12 cellular contexts compared by ENCODE assay signal in genomic region chr3:188051801-188052228, GRCh38.
A peak's percentile ranks its signal among the peaks of the same experiment; 100 is the strongest.
DNase-seq lines count a peak whose midpoint lies in the region; ATAC-seq and TF ChIP-seq lines count a peak whose summit lies in the region.
"Had no signal": no experiment of that assay in that cellular context is flagged by ENCODE, and none has a peak within 500 bp of the region (broad histone marks: within the 10 kb centered on the region; RNA-seq: fewer than 3 reads in every experiment).

No MANE protein-coding gene starts in this region.

- no TSS peak for BruUV-seq in MCF 10A (replicated peaks; lab: Mats Ljungman, UMichigan)

- peak; percentile 74 to 89 for DNase-seq in breast epithelium (ENCODE audit: low spot score in 2 of 2)
- no peak for DNase-seq in MCF 10A (ENCODE audit: unreplicated experiment)
- DNase-seq in hepatocyte (ENCODE audit: low spot score) = no peak
- no peak for DNase-seq in omental fat pad (ENCODE audit: low spot score)
- peak; percentile 82 to 89 for DNase-seq in uterus
- DNase-seq in activated CD8-positive, alpha-beta memory T cell treated with anti-CD3 and anti-CD28 coated beads for 24 hours = no peak
- no peak for DNase-seq in activated naive CD8-positive, alpha-beta T cell treated with anti-CD3 and anti-CD28 coated beads for 36 hours
- DNase-seq: 8988T; activated CD8-positive, alpha-beta T cell treated with anti-CD3 and anti-CD28 coated beads for 36 hours; NCI-H2227 treated with DMSO at 0.1 percent for 48 hours; stimulated activated naive CD8-positive, alpha-beta T cell treated with anti-CD3 and anti-CD28 coated beads, Interleukin-15, Interleukin-2, amounts not matched to agents 100 U/mL and 50 U/mL, for 24 hours had no signal

- intact Hi-C loops in breast epithelium (cut with DNase I; ENCODE audit: low total_unique reads) (loop anchor here (5.0 kb wide), 1 partner anchor 310 kb away; no protein-coding TSS in a partner anchor), MCF 10A (cut with micrococcal nuclease) (no loop called here), uterus (cut with DNase I; ENCODE audit: low total_unique reads) (loop anchor here (10.0 kb wide), 2 partner anchors 307 to 903 kb away; partner anchors contain the start of gene BCL6)

- POLR2A ChIA-PET in MCF 10A (lab: Yijun Ruan, JAX) = interaction anchor here (1.0 to 2.8 kb wide), 2 partner anchors 8 to 312 kb away, joined by 3 to 7 read pairs; no protein-coding TSS in a partner anchor

- no peaks in the 10 kb centered on the region for H4K20me1 ChIP-seq in hepatocyte (ENCODE audit: insufficient read depth, poor library complexity, severe bottlenecking)

- H3K27me3 Mint-ChIP-seq in MCF 10A (ENCODE audit: insufficient read depth, unreplicated experiment) = no peaks in the 10 kb centered on the region
- H3K27me3 Mint-ChIP-seq in activated naive CD8-positive, alpha-beta T cell treated with anti-CD3 and anti-CD28 coated beads for 36 hours = no peaks in the 10 kb centered on the region
- H3K27me3 Mint-ChIP-seq: activated CD8-positive, alpha-beta T cell treated with anti-CD3 and anti-CD28 coated beads for 36 hours had no signal

- peaks cover 7% of the 10 kb centered on the region for H3K4me1 Mint-ChIP-seq in MCF 10A (ENCODE audit: insufficient read depth, unreplicated experiment)
- peaks cover 13% of the 10 kb centered on the region for H3K4me1 Mint-ChIP-seq in activated naive CD8-positive, alpha-beta T cell treated with anti-CD3 and anti-CD28 coated beads for 36 hours

- H3K27ac Mint-ChIP-seq in MCF 10A (ENCODE audit: low read depth, unreplicated experiment) = no peak overlapping the region
- H3K27ac Mint-ChIP-seq in activated naive CD8-positive, alpha-beta T cell treated with anti-CD3 and anti-CD28 coated beads for 36 hours = no peak overlapping the region
- H3K27ac Mint-ChIP-seq: activated CD8-positive, alpha-beta T cell treated with anti-CD3 and anti-CD28 coated beads for 36 hours had no signal

- peak overlapping the region; percentile 26 for H3K4me2 ChIP-seq in hepatocyte

- peak; percentile 35 for ATAC-seq in omental fat pad (ENCODE audit: low FRiP score)
- ATAC-seq in GM18505 (IDR thresholded peaks at IDR 0.05; ENCODE audit: unreplicated experiment) = no peak
- ATAC-seq: activated CD8-positive, alpha-beta T cell treated with anti-CD3 and anti-CD28 coated beads for 36 hours; stimulated activated naive CD8-positive, alpha-beta T cell treated with anti-CD3 and anti-CD28 coated beads, Interleukin-15, Interleukin-2, amounts not matched to agents 100 U/mL and 50 U/mL, for 24 hours had no signal

- H3K4me1 ChIP-seq in breast epithelium (peaks cover 11 to 16% of the 10 kb centered on the region in 2 donors), hepatocyte (ENCODE audit: insufficient read depth) (peaks cover 17% of the 10 kb centered on the region), uterus (peaks cover 7 to 8% of the 10 kb centered on the region in 2 donors)

- H3K27me3 ChIP-seq in breast epithelium (no peaks in the 10 kb centered on the region), hepatocyte (no peaks in the 10 kb centered on the region), uterus (no peaks in the 10 kb centered on the region)

- H3K9me3 Mint-ChIP-seq in MCF 10A (ENCODE audit: unreplicated experiment) = no peaks in the 10 kb centered on the region
- H3K9me3 Mint-ChIP-seq in activated naive CD8-positive, alpha-beta T cell treated with anti-CD3 and anti-CD28 coated beads for 36 hours = no peaks in the 10 kb centered on the region
- H3K9me3 Mint-ChIP-seq: activated CD8-positive, alpha-beta T cell treated with anti-CD3 and anti-CD28 coated beads for 36 hours had no signal

- H3K4me3 ChIP-seq in breast epithelium = peak overlapping the region in 2 of 3 donors; percentile 28 to 59
- H3K4me3 ChIP-seq in hepatocyte = no peak overlapping the region
- peak overlapping the region in 1 of 2 donors; percentile 17 for H3K4me3 ChIP-seq in uterus

- TF ChIP-seq CTCF in breast epithelium (IDR thresholded peaks at IDR 0.05) (no peak), MCF 10A (IDR thresholded peaks at IDR 0.05; ENCODE audit: unreplicated experiment) (no peak), hepatocyte (IDR thresholded peaks at IDR 0.05; ENCODE audit: poor library complexity) (no peak), omental fat pad (IDR thresholded peaks at IDR 0.05) (no peak), uterus (IDR thresholded peaks at IDR 0.05) (no peak)

- H3K79me2 ChIP-seq in hepatocyte = no peaks in the 10 kb centered on the region

- no peaks in the 10 kb centered on the region for H3K9me2 ChIP-seq in hepatocyte (replicated peaks; ENCODE audit: insufficient read depth)

- no peak overlapping the region for H2AFZ ChIP-seq in hepatocyte

- H3K4me3 Mint-ChIP-seq in MCF 10A (ENCODE audit: unreplicated experiment) = no peak overlapping the region
- H3K4me3 Mint-ChIP-seq in activated naive CD8-positive, alpha-beta T cell treated with anti-CD3 and anti-CD28 coated beads for 36 hours = no peak overlapping the region
- H3K4me3 Mint-ChIP-seq: activated CD8-positive, alpha-beta T cell treated with anti-CD3 and anti-CD28 coated beads for 36 hours had no signal

- peak; percentile 35 for TF ChIP-seq POLR2A in breast epithelium (IDR thresholded peaks at IDR 0.05)
- peak in 1 of 2 donors; percentile 6 for TF ChIP-seq POLR2A in uterus (IDR thresholded peaks at IDR 0.05)
- TF ChIP-seq POLR2A in GM18505 (IDR thresholded peaks at IDR 0.05; ENCODE audit: borderline replicate concordance, extremely low read depth, insufficient read depth, insufficient read length) = no peak

- H3K27ac ChIP-seq in breast epithelium = peak overlapping the region; percentile 97 to 98
- H3K27ac ChIP-seq in hepatocyte = peak overlapping the region; percentile 54
- peak overlapping the region; percentile 95 to 97 for H3K27ac ChIP-seq in uterus

- no peaks in the 10 kb centered on the region for H3K36me3 Mint-ChIP-seq in MCF 10A (ENCODE audit: insufficient read depth, unreplicated experiment)
- H3K36me3 Mint-ChIP-seq in activated naive CD8-positive, alpha-beta T cell treated with anti-CD3 and anti-CD28 coated beads for 36 hours = peaks cover 3% of the 10 kb centered on the region

- CTCF ChIA-PET in MCF 10A (lab: Yijun Ruan, JAX) = interaction anchor here (0.5 kb wide), 1 partner anchor 522 kb away, joined by 3 read pairs; no protein-coding TSS in a partner anchor

- H3K9me3 ChIP-seq in breast epithelium = no peaks in the 10 kb centered on the region
- H3K9me3 ChIP-seq in hepatocyte (ENCODE audit: low read depth) = no peaks in the 10 kb centered on the region
- H3K9me3 ChIP-seq in uterus = no peaks in the 10 kb centered on the region

- 86% methylated on average over 9 of the region's 9 CpGs for whole genome bisulfite sequencing in hepatocyte (ENCODE audit: low lambda C conversion rate, missing lambda C conversion rate)

- H3K36me3 ChIP-seq in breast epithelium = no peaks in the 10 kb centered on the region
- no peaks in the 10 kb centered on the region for H3K36me3 ChIP-seq in hepatocyte (replicated peaks; ENCODE audit: insufficient read depth, low read depth)
- no peaks in the 10 kb centered on the region for H3K36me3 ChIP-seq in uterus

Comparison
In these comparisons a context has a peak if more than half of its experiments do, and no peak if none do; other contexts are left out.
1. DNase-seq: peak in breast epithelium (2 of 2) and uterus (2 of 2); none in MCF 10A (single experiment), hepatocyte (single experiment), omental fat pad (single experiment), activated CD8-positive, alpha-beta memory T cell treated with anti-CD3 and anti-CD28 coated beads for 24 hours (single experiment) and activated naive CD8-positive, alpha-beta T cell treated with anti-CD3 and anti-CD28 coated beads for 36 hours (single experiment).
2. Peak in every context shown above with its lines, with median percentiles within 50 percentile points of each other: H3K27ac ChIP-seq.